ENCODE assay signal across 33 cellular contexts in genomic region chr6:138203315-138203714, GRCh38. TPM values are rescaled to one million over a fixed set of nuclear protein-coding genes. Genes with fewer than 3 reads are reported as not detected.
"Had no signal": no experiment of that assay in that cellular context is flagged by ENCODE, and none has a peak within 500 bp of the region (broad histone marks: within the 10 kb centered on the region; RNA-seq: fewer than 3 reads in every experiment).

No MANE protein-coding gene starts in this region.

- H3K4me3 Mint-ChIP-seq: activated CD4-positive, alpha-beta memory T cell treated with anti-CD3 and anti-CD28 coated beads for 36 hours; activated CD4-positive, alpha-beta T cell treated with anti-CD3 and anti-CD28 coated beads for 36 hours; activated CD4-positive, alpha-beta T cell treated with anti-CD3 and anti-CD28 coated beads, Interleukin-2, amount 10 ng/mL, durations not matched to agents 24 days and 14 days; activated CD8-positive, alpha-beta memory T cell treated with anti-CD3 and anti-CD28 coated beads, Interleukin-2, amount 10 ng/mL, durations not matched to agents 7 days and 5 days; activated CD8-positive, alpha-beta T cell treated with anti-CD3 and anti-CD28 coated beads, Interleukin-2, amount 10 ng/mL, durations not matched to agents 7 days and 5 days; activated naive CD4-positive, alpha-beta T cell treated with anti-CD3 and anti-CD28 coated beads, Interleukin-2, amount 10 ng/mL, durations not matched to agents 7 days and 5 days; activated naive CD8-positive, alpha-beta T cell treated with anti-CD3 and anti-CD28 coated beads, Interleukin-2, amount 10 ng/mL, durations not matched to agents 7 days and 5 days; brain; effector memory CD8-positive, alpha-beta T cell had no signal

- H3K27ac Mint-ChIP-seq: activated CD4-positive, alpha-beta memory T cell treated with anti-CD3 and anti-CD28 coated beads for 36 hours; activated CD4-positive, alpha-beta T cell treated with anti-CD3 and anti-CD28 coated beads for 36 hours; activated CD4-positive, alpha-beta T cell treated with anti-CD3 and anti-CD28 coated beads, Interleukin-2, amount 10 ng/mL, durations not matched to agents 24 days and 14 days; activated CD8-positive, alpha-beta memory T cell treated with anti-CD3 and anti-CD28 coated beads, Interleukin-2, amount 10 ng/mL, durations not matched to agents 7 days and 5 days; activated CD8-positive, alpha-beta T cell treated with anti-CD3 and anti-CD28 coated beads, Interleukin-2, amount 10 ng/mL, durations not matched to agents 7 days and 5 days; activated naive CD4-positive, alpha-beta T cell treated with anti-CD3 and anti-CD28 coated beads, Interleukin-2, amount 10 ng/mL, durations not matched to agents 7 days and 5 days; activated naive CD4-positive, alpha-beta T cell treated with anti-CD3 and anti-CD28 coated beads, Interleukin-2, amount 50 U/mL, for 72 hours; activated naive CD8-positive, alpha-beta T cell treated with anti-CD3 and anti-CD28 coated beads, Interleukin-2, amount 10 ng/mL, durations not matched to agents 7 days and 5 days; effector memory CD8-positive, alpha-beta T cell had no signal

- H3K9me3 Mint-ChIP-seq: activated CD4-positive, alpha-beta memory T cell treated with anti-CD3 and anti-CD28 coated beads for 36 hours; activated CD4-positive, alpha-beta T cell treated with anti-CD3 and anti-CD28 coated beads, Interleukin-2, amount 10 ng/mL, durations not matched to agents 24 days and 14 days; activated naive CD4-positive, alpha-beta T cell treated with anti-CD3 and anti-CD28 coated beads, Interleukin-2, amount 10 ng/mL, durations not matched to agents 7 days and 5 days; activated naive CD4-positive, alpha-beta T cell treated with anti-CD3 and anti-CD28 coated beads, Interleukin-2, amount 50 U/mL, for 72 hours; effector memory CD8-positive, alpha-beta T cell had no signal

- H3K4me1 Mint-ChIP-seq: activated CD4-positive, alpha-beta T cell treated with anti-CD3 and anti-CD28 coated beads for 36 hours; activated CD4-positive, alpha-beta T cell treated with anti-CD3 and anti-CD28 coated beads, Interleukin-2, amount 10 ng/mL, durations not matched to agents 24 days and 14 days; activated CD8-positive, alpha-beta memory T cell treated with anti-CD3 and anti-CD28 coated beads, Interleukin-2, amount 10 ng/mL, durations not matched to agents 7 days and 5 days; activated naive CD4-positive, alpha-beta T cell treated with anti-CD3 and anti-CD28 coated beads, Interleukin-2, amount 10 ng/mL, durations not matched to agents 7 days and 5 days; activated naive CD8-positive, alpha-beta T cell treated with anti-CD3 and anti-CD28 coated beads, Interleukin-2, amount 10 ng/mL, durations not matched to agents 7 days and 5 days had no signal

- H3K27me3 Mint-ChIP-seq: brain had no signal

- DNase-seq: activated CD4-positive, alpha-beta memory T cell treated with anti-CD3 and anti-CD28 coated beads for 36 hours; activated CD4-positive, alpha-beta T cell treated with anti-CD3 and anti-CD28 coated beads for 36 hours; activated CD4-positive, alpha-beta T cell treated with anti-CD3 and anti-CD28 coated beads, Interleukin-2, amount 10 ng/mL, durations not matched to agents 24 days and 14 days; activated CD4-positive, CD25-positive, alpha-beta regulatory T cell; activated CD4-positive, CD25-positive, alpha-beta regulatory T cell treated with anti-CD3 and anti-CD28 coated beads, Interleukin-2, amount 50 U/mL, for 72 hours; activated CD8-positive, alpha-beta memory T cell treated with anti-CD3 and anti-CD28 coated beads, Interleukin-2, amount 10 ng/mL, durations not matched to agents 7 days and 5 days; activated CD8-positive, alpha-beta memory T cell treated with anti-CD3 and anti-CD28 coated beads, Interleukin-2, amount 50 U/mL, for 4 hours; activated CD8-positive, alpha-beta T cell treated with anti-CD3 and anti-CD28 coated beads, Interleukin-2, amount 10 ng/mL, durations not matched to agents 7 days and 5 days; activated gamma-delta T cell; activated naive CD4-positive, alpha-beta T cell; activated naive CD4-positive, alpha-beta T cell treated with anti-CD3 and anti-CD28 coated beads, Interleukin-2, amount 10 ng/mL, durations not matched to agents 7 days and 5 days; activated naive CD8-positive, alpha-beta T cell treated with anti-CD3 and anti-CD28 coated beads, Interleukin-2, amount 10 ng/mL, durations not matched to agents 7 days and 5 days; activated T-cell treated with anti-CD3 and anti-CD28 coated beads, Interleukin-2, amount 50 U/mL, for 1 hour; activated T-cell treated with anti-CD3 and anti-CD28 coated beads, Interleukin-2, amount 50 U/mL, for 48 hours; central memory CD4-positive, alpha-beta T cell; cortex of kidney; dermis blood vessel endothelial cell; effector CD4-positive, alpha-beta T cell; effector memory CD8-positive, alpha-beta T cell; erythroblast; foreskin keratinocyte; gastrocnemius medialis; glutamatergic neuron; heart left ventricle; T-helper 2 cell had no signal

- H3K36me3 Mint-ChIP-seq: activated CD4-positive, alpha-beta memory T cell treated with anti-CD3 and anti-CD28 coated beads for 36 hours; activated CD8-positive, alpha-beta memory T cell treated with anti-CD3 and anti-CD28 coated beads, Interleukin-2, amount 10 ng/mL, durations not matched to agents 7 days and 5 days; activated naive CD4-positive, alpha-beta T cell treated with anti-CD3 and anti-CD28 coated beads, Interleukin-2, amount 10 ng/mL, durations not matched to agents 7 days and 5 days; activated naive CD4-positive, alpha-beta T cell treated with anti-CD3 and anti-CD28 coated beads, Interleukin-2, amount 50 U/mL, for 72 hours; activated naive CD8-positive, alpha-beta T cell treated with anti-CD3 and anti-CD28 coated beads, Interleukin-2, amount 10 ng/mL, durations not matched to agents 7 days and 5 days had no signal

RNA-seq across cellular contexts. Expression of gene PBOV1, which starts 15.0 kb away (rescaled TPM):
- total RNA-seq: activated CD4-positive, alpha-beta memory T cell treated with anti-CD3 and anti-CD28 coated beads for 36 hours; activated CD4-positive, alpha-beta T cell treated with anti-CD3 and anti-CD28 coated beads for 36 hours; activated CD4-positive, alpha-beta T cell treated with anti-CD3 and anti-CD28 coated beads, Interleukin-2, amount 10 ng/mL, durations not matched to agents 24 days and 14 days; activated CD8-positive, alpha-beta memory T cell treated with anti-CD3 and anti-CD28 coated beads for 36 hours; activated CD8-positive, alpha-beta memory T cell treated with anti-CD3 and anti-CD28 coated beads, Interleukin-2, amount 10 ng/mL, durations not matched to agents 7 days and 5 days; activated CD8-positive, alpha-beta T cell treated with anti-CD3 and anti-CD28 coated beads, Interleukin-2, amount 10 ng/mL, durations not matched to agents 7 days and 5 days; activated naive CD4-positive, alpha-beta T cell treated with anti-CD3 and anti-CD28 coated beads, Interleukin-2, amount 50 U/mL, for 72 hours; activated naive CD8-positive, alpha-beta T cell treated with anti-CD3 and anti-CD28 coated beads, Interleukin-2, amount 10 ng/mL, durations not matched to agents 7 days and 5 days; ascending aorta; breast epithelium; cardiac muscle cell; chondrocyte; dermis blood vessel endothelial cell; esophagus muscularis mucosa; foreskin keratinocyte; gastrocnemius medialis; heart left ventricle had no signal
